In genomic region chr7:46414946-46415345, GRCh38 we compare ENCODE assay signal across 21 cellular contexts.
"Had no signal": no experiment of that assay in that cellular context is flagged by ENCODE, and none has a peak within 500 bp of the region (broad histone marks: within the 10 kb centered on the region; RNA-seq: fewer than 3 reads in every experiment).

No MANE protein-coding gene starts in this region.

- H3K4me3 ChIP-seq: ascending aorta, gastrocnemius medialis, heart left ventricle, skin epidermis had no signal

- DNase-seq: activated B cell treated with CpG ODN at 0.5 μM for 24 hours; activated CD4-positive, alpha-beta T cell treated with anti-CD3 and anti-CD28 coated beads for 4 hours; activated CD8-positive, alpha-beta T cell treated with anti-CD3 and anti-CD28 coated beads for 36 hours; activated effector memory CD4-positive, alpha-beta T cell treated with anti-CD3 and anti-CD28 coated beads, Interleukin-2, amount 50 U/mL, for 16 hours; activated naive CD4-positive, alpha-beta T cell treated with anti-CD3 and anti-CD28 coated beads, Interleukin-2, amount 50 U/mL, for 16 hours; activated T-cell treated with anti-CD3 and anti-CD28 coated beads, Interleukin-2, amount 50 U/mL, for 24 hours; caudate nucleus; erythroblast; gastrocnemius medialis; heart left ventricle; kidney glomerular epithelial cell; left ventricle myocardium superior; natural killer cell; right cardiac atrium; SK-N-SH; stimulated activated CD4-positive, alpha-beta T cell treated with anti-CD3 and anti-CD28 coated beads, Interleukin-15, amount 100 ng/mL, for 24 hours; stimulated activated CD4-positive, alpha-beta T cell treated with anti-CD3 and anti-CD28 coated beads, Interleukin-2, amount 100 ng/mL, for 48 hours; stimulated activated naive CD8-positive, alpha-beta T cell treated with anti-CD3 and anti-CD28 coated beads, Interleukin-15, amount 100 ng/mL, for 72 hours had no signal

- ATAC-seq: activated CD8-positive, alpha-beta T cell treated with anti-CD3 and anti-CD28 coated beads for 36 hours; gastrocnemius medialis; heart left ventricle; left ventricle myocardium superior; natural killer cell; right cardiac atrium; stimulated activated naive CD8-positive, alpha-beta T cell treated with anti-CD3 and anti-CD28 coated beads, Interleukin-15, amount 100 ng/mL, for 72 hours had no signal

- H3K4me1 Mint-ChIP-seq: activated B cell treated with CpG ODN at 0.5 μM for 24 hours; natural killer cell; stimulated activated naive CD8-positive, alpha-beta T cell treated with anti-CD3 and anti-CD28 coated beads, Interleukin-15, amount 100 ng/mL, for 72 hours had no signal

- H3K27me3 Mint-ChIP-seq: activated B cell treated with CpG ODN at 0.5 μM for 24 hours; activated CD8-positive, alpha-beta T cell treated with anti-CD3 and anti-CD28 coated beads for 36 hours; activated T-cell treated with anti-CD3 and anti-CD28 coated beads, Interleukin-2, amount 50 U/mL, for 24 hours; stimulated activated naive CD8-positive, alpha-beta T cell treated with anti-CD3 and anti-CD28 coated beads, Interleukin-15, amount 100 ng/mL, for 72 hours; type B pancreatic cell had no signal

- H3K9me3 Mint-ChIP-seq: activated B cell treated with CpG ODN at 0.5 μM for 24 hours; stimulated activated naive CD8-positive, alpha-beta T cell treated with anti-CD3 and anti-CD28 coated beads, Interleukin-15, amount 100 ng/mL, for 72 hours had no signal

- H3K36me3 Mint-ChIP-seq: type B pancreatic cell had no signal

- H3K27ac Mint-ChIP-seq: activated B cell treated with CpG ODN at 0.5 μM for 24 hours; activated CD8-positive, alpha-beta T cell treated with anti-CD3 and anti-CD28 coated beads for 36 hours; activated T-cell treated with anti-CD3 and anti-CD28 coated beads, Interleukin-2, amount 50 U/mL, for 24 hours; natural killer cell; stimulated activated naive CD8-positive, alpha-beta T cell treated with anti-CD3 and anti-CD28 coated beads, Interleukin-15, amount 100 ng/mL, for 72 hours; type B pancreatic cell had no signal

- H3K4me3 Mint-ChIP-seq: activated B cell treated with CpG ODN at 0.5 μM for 24 hours; activated CD8-positive, alpha-beta T cell treated with anti-CD3 and anti-CD28 coated beads for 36 hours; activated T-cell treated with anti-CD3 and anti-CD28 coated beads, Interleukin-2, amount 50 U/mL, for 24 hours; natural killer cell; stimulated activated naive CD8-positive, alpha-beta T cell treated with anti-CD3 and anti-CD28 coated beads, Interleukin-15, amount 100 ng/mL, for 72 hours; type B pancreatic cell had no signal
